Comparison of ENCODE assay signal across 9 cellular contexts in genomic region chrX:17375361-17375630, GRCh38. TPM values are rescaled to one million over a fixed set of nuclear protein-coding genes. Genes with fewer than 3 reads are reported as not detected.
DNase-seq lines count a peak whose midpoint lies in the region; ATAC-seq and TF ChIP-seq lines count a peak whose summit lies in the region.
"Had no signal": no experiment of that assay in that cellular context is flagged by ENCODE, and none has a peak within 500 bp of the region (broad histone marks: within the 10 kb centered on the region; RNA-seq: fewer than 3 reads in every experiment).

No MANE protein-coding gene starts in this region.

- H3K27me3 Mint-ChIP-seq in mesothelial cell of epicardium (ENCODE audit: low read depth): peaks cover 94% of the 10 kb centered on the region

- no peak overlapping the region for H3K27ac Mint-ChIP-seq in mesothelial cell of epicardium

- H3K27me3 ChIP-seq in cardiac muscle cell (peaks cover 35% of the 10 kb centered on the region), ectodermal cell (ENCODE audit: control insufficient read depth, insufficient read depth, low read length, poor library complexity, severe bottlenecking) (peaks cover 29% of the 10 kb centered on the region), upper lobe of right lung (no peaks in the 10 kb centered on the region)

- H3K4me1 Mint-ChIP-seq in mesothelial cell of epicardium: peaks cover 23% of the 10 kb centered on the region

- H3K27ac ChIP-seq in cardiac muscle cell: no peak overlapping the region
- H3K27ac ChIP-seq in ectodermal cell (ENCODE audit: insufficient read depth, low read depth, low read length, poor library complexity, severe bottlenecking): no peak overlapping the region
- H3K27ac ChIP-seq in upper lobe of right lung: no peak overlapping the region

- H3K36me3 Mint-ChIP-seq in mesothelial cell of epicardium: no peaks in the 10 kb centered on the region

- no peaks in the 10 kb centered on the region for H3K36me3 ChIP-seq in cardiac muscle cell
- H3K36me3 ChIP-seq in ectodermal cell (ENCODE audit: control insufficient read depth, insufficient read depth, low read length): no peaks in the 10 kb centered on the region
- H3K36me3 ChIP-seq in upper lobe of right lung: no peaks in the 10 kb centered on the region

- WGBS in ectodermal cell, 2 experiments: 0% methylated on average over 17 of the region's 17 CpGs

- TF ChIP-seq CTCF in cardiac muscle cell (IDR thresholded peaks at IDR 0.05; ENCODE audit: low read depth, low read length): no peak
- no peak for TF ChIP-seq CTCF in mesothelial cell of epicardium (IDR thresholded peaks at IDR 0.05; ENCODE audit: unreplicated experiment)
- TF ChIP-seq CTCF in upper lobe of right lung (IDR thresholded peaks at IDR 0.05): no peak

- peak overlapping the region; percentile 73 for H3K4me3 Mint-ChIP-seq in mesothelial cell of epicardium

- H3K9me3 Mint-ChIP-seq in mesothelial cell of epicardium: no peaks in the 10 kb centered on the region

- DNase-seq in cardiac muscle cell (ENCODE audit: low read depth in 1 of 2, low spot score in 1 of 2) (no peak), cardiac septum (ENCODE audit: low spot score) (no peak), mesothelial cell of epicardium (ENCODE audit: low spot score in 2 of 2, unreplicated experiment in 2 of 2) (no peak), upper lobe of right lung (no peak), anterior cingulate cortex (lab: John Stamatoyannopoulos, UW) (no peak), Kasumi-1 (lab: John Stamatoyannopoulos, UW) (no peak)
- DNase-seq: activated T-cell treated with anti-CD3 and anti-CD28 coated beads, Interleukin-2, amount 50 U/mL, for 1 hour had no signal

- H3K4me1 ChIP-seq in cardiac muscle cell (ENCODE audit: low read depth) (peaks cover 11% of the 10 kb centered on the region), ectodermal cell (ENCODE audit: control insufficient read depth, insufficient read depth, low read length) (no peaks in the 10 kb centered on the region), upper lobe of right lung (no peaks in the 10 kb centered on the region)

- peak overlapping the region; percentile 35 for H3K4me3 ChIP-seq in cardiac muscle cell
- H3K4me3 ChIP-seq in ectodermal cell (ENCODE audit: insufficient read depth, low read depth, low read length): peak overlapping the region; percentile 55
- H3K4me3 ChIP-seq in upper lobe of right lung: peak overlapping the region; percentile 52

- H3K9me3 ChIP-seq in cardiac muscle cell (ENCODE audit: low read depth) (no peaks in the 10 kb centered on the region), ectodermal cell (ENCODE audit: control insufficient read depth, low read length) (no peaks in the 10 kb centered on the region), upper lobe of right lung (no peaks in the 10 kb centered on the region)

- no peak for ATAC-seq in upper lobe of right lung
- ATAC-seq in GM18519 (IDR thresholded peaks at IDR 0.05; ENCODE audit: low FRiP score, unreplicated experiment): no peak

- intact Hi-C loops in cardiac septum (cut with DNase I): loop anchor here (5.0 to 10.0 kb wide), 2 partner anchors 150 to 217 kb away; no protein-coding TSS in a partner anchor
- intact Hi-C loops in upper lobe of right lung (cut with DNase I): no loop called here

RNA-seq across cellular contexts. Expression of gene NHS, which starts 0.3 kb away (rescaled TPM):
- total RNA-seq in cardiac muscle cell: 0.74 and 0.89 TPM in 2 replicates
- polyA plus RNA-seq in cardiac muscle cell: 0.06 and 0.72 TPM in 2 replicates
- total RNA-seq in cardiac septum: 2.6 TPM
- polyA plus RNA-seq in ectodermal cell (2013, experiment 1 of 4): 5.9 TPM
- 7.1 TPM for polyA plus RNA-seq in ectodermal cell (2013, experiment 2 of 4)
- 4.9 TPM for polyA plus RNA-seq in ectodermal cell (2013, experiment 3 of 4)
- polyA plus RNA-seq in ectodermal cell (2013, experiment 4 of 4): 6.3 TPM
- 6.0 to 8.3 TPM (median 7.5 TPM) in 3 replicates for total RNA-seq in mesothelial cell of epicardium
- 2.5 TPM for total RNA-seq in upper lobe of right lung
